11 cellular contexts compared by ENCODE assay signal in genomic region chr20:22842793-22843192, GRCh38.
"Had no signal": no experiment of that assay in that cellular context is flagged by ENCODE, and none has a peak within 500 bp of the region (broad histone marks: within the 10 kb centered on the region; RNA-seq: fewer than 3 reads in every experiment).

No MANE protein-coding gene starts in this region.

- H3K36me3 ChIP-seq: HAP-1 had no signal

- H3K27ac ChIP-seq: GM23248 had no signal

- H3K4me1 Mint-ChIP-seq: GM23338, H9 had no signal

- H3K4me3 Mint-ChIP-seq: GM23338, H9, HFFc6 had no signal

- H3K4me3 ChIP-seq: GM23248, GM23338, HAP-1 had no signal

- H3K9me3 Mint-ChIP-seq: GM23338, H9 had no signal

- H3K4me2 ChIP-seq: GM23338 had no signal

- H3K4me1 ChIP-seq: HAP-1 had no signal

- H2AFZ ChIP-seq: GM23248, GM23338 had no signal

- H3K9me3 ChIP-seq: HAP-1 had no signal

- H3K27ac Mint-ChIP-seq: GM23338, H9, HFFc6 had no signal

- FAIRE-seq: H1, H54 had no signal

- ATAC-seq: GM23338, HCT116 had no signal

- DNase-seq: GM23248, GOT3, H7, H9, HCEC 1CT, HFFc6 had no signal

- H3K9ac ChIP-seq: GM23248 had no signal
